In genomic region chr2:117091026-117091425, GRCh38 we compare ENCODE assay signal across 29 cellular contexts.
"Had no signal": no experiment of that assay in that cellular context is flagged by ENCODE, and none has a peak within 500 bp of the region (broad histone marks: within the 10 kb centered on the region; RNA-seq: fewer than 3 reads in every experiment).

No MANE protein-coding gene starts in this region.

- H3K27ac ChIP-seq: ascending aorta, breast epithelium, cardiac muscle cell, colonic mucosa, WERI-Rb-1 had no signal

- H3K27me3 ChIP-seq: ascending aorta, breast epithelium, cardiac muscle cell, colonic mucosa had no signal

- H3K4me1 ChIP-seq: ascending aorta, breast epithelium, colonic mucosa had no signal

- H3K9me3 Mint-ChIP-seq: activated B cell treated with CpG ODN at 0.5 μM for 24 hours; activated naive CD4-positive, alpha-beta T cell treated with anti-CD3 and anti-CD28 coated beads, Interleukin-2, amount 10 ng/mL, durations not matched to agents 7 days and 5 days; activated T-helper 17 cell treated with anti-CD3 and anti-CD28 coated beads, Interleukin-2, amount 50 U/mL, for 72 hours had no signal

- H3K36me3 Mint-ChIP-seq: activated naive CD4-positive, alpha-beta T cell treated with anti-CD3 and anti-CD28 coated beads, Interleukin-2, amount 10 ng/mL, durations not matched to agents 7 days and 5 days; activated naive CD4-positive, alpha-beta T cell treated with anti-CD3 and anti-CD28 coated beads, Interleukin-2, amount 50 U/mL, for 72 hours; activated naive CD8-positive, alpha-beta T cell treated with anti-CD3 and anti-CD28 coated beads, Interleukin-2, amount 10 ng/mL, durations not matched to agents 7 days and 5 days; brain; T-cell had no signal

- ATAC-seq: activated CD4-positive, CD25-positive, alpha-beta regulatory T cell treated with anti-CD3 and anti-CD28 coated beads, Interleukin-2, amount 50 U/mL, for 24 hours; activated CD8-positive, alpha-beta T cell treated with anti-CD3 and anti-CD28 coated beads for 36 hours; activated naive CD4-positive, alpha-beta T cell treated with anti-CD3 and anti-CD28 coated beads, Interleukin-2, amount 50 U/mL, for 72 hours; activated T-cell treated with anti-CD3 and anti-CD28 coated beads, Interleukin-2, amount 50 U/mL, for 4 hours; activated T-helper 17 cell treated with anti-CD3 and anti-CD28 coated beads, Interleukin-2, amount 50 U/mL, for 72 hours; esophagus mucosa; T-cell had no signal

- H3K9me3 ChIP-seq: ascending aorta, breast epithelium, colonic mucosa had no signal

- H3K27ac Mint-ChIP-seq: activated B cell treated with CpG ODN at 0.5 μM for 24 hours; activated CD8-positive, alpha-beta T cell treated with anti-CD3 and anti-CD28 coated beads for 36 hours; activated naive CD4-positive, alpha-beta T cell treated with anti-CD3 and anti-CD28 coated beads, Interleukin-2, amount 10 ng/mL, durations not matched to agents 7 days and 5 days; activated naive CD4-positive, alpha-beta T cell treated with anti-CD3 and anti-CD28 coated beads, Interleukin-2, amount 50 U/mL, for 72 hours; activated naive CD8-positive, alpha-beta T cell treated with anti-CD3 and anti-CD28 coated beads, Interleukin-2, amount 10 ng/mL, durations not matched to agents 7 days and 5 days; activated T-helper 17 cell treated with anti-CD3 and anti-CD28 coated beads, Interleukin-2, amount 50 U/mL, for 72 hours; T-cell; T-helper 1 cell treated with Interleukin-12 subunit alpha and Interleukin-12 subunit beta and Interleukin-4 antibody, amounts not matched to agents 30 μg/mL and 1 μg/mL, for 36 hours had no signal

- H3K36me3 ChIP-seq: ascending aorta, breast epithelium, cardiac muscle cell, colonic mucosa, WERI-Rb-1 had no signal

- H3K4me3 Mint-ChIP-seq: activated B cell treated with CpG ODN at 0.5 μM for 24 hours; activated CD8-positive, alpha-beta T cell treated with anti-CD3 and anti-CD28 coated beads for 36 hours; activated naive CD4-positive, alpha-beta T cell treated with anti-CD3 and anti-CD28 coated beads, Interleukin-2, amount 10 ng/mL, durations not matched to agents 7 days and 5 days; activated naive CD8-positive, alpha-beta T cell treated with anti-CD3 and anti-CD28 coated beads, Interleukin-2, amount 10 ng/mL, durations not matched to agents 7 days and 5 days; activated T-cell treated with anti-CD3 and anti-CD28 coated beads, Interleukin-2, amount 50 U/mL, for 4 hours; activated T-helper 17 cell treated with anti-CD3 and anti-CD28 coated beads, Interleukin-2, amount 50 U/mL, for 72 hours; brain; T-cell; T-helper 1 cell treated with Interleukin-12 subunit alpha and Interleukin-12 subunit beta and Interleukin-4 antibody, amounts not matched to agents 30 μg/mL and 1 μg/mL, for 36 hours had no signal

- H3K4me3 ChIP-seq: ascending aorta, breast epithelium, cardiac muscle cell, colonic mucosa had no signal

- DNase-seq: activated B cell treated with CpG ODN at 0.5 μM for 24 hours; activated CD4-positive, alpha-beta T cell treated with anti-CD3 and anti-CD28 coated beads for 48 hours; activated CD4-positive, alpha-beta T cell treated with anti-CD3 and anti-CD28 coated beads, Interleukin-2, amount 50 U/mL, for 1 hour; activated CD4-positive, alpha-beta T cell treated with anti-CD3 and anti-CD28 coated beads, Interleukin-2, amount 50 U/mL, for 48 hours; activated CD8-positive, alpha-beta memory T cell treated with anti-CD3 and anti-CD28 coated beads for 24 hours; activated CD8-positive, alpha-beta T cell treated with anti-CD3 and anti-CD28 coated beads for 36 hours; activated gamma-delta T cell; activated naive CD4-positive, alpha-beta T cell; activated naive CD4-positive, alpha-beta T cell treated with anti-CD3 and anti-CD28 coated beads, Interleukin-2, amount 10 ng/mL, durations not matched to agents 7 days and 5 days; activated naive CD8-positive, alpha-beta T cell treated with anti-CD3 and anti-CD28 coated beads, Interleukin-2, amount 10 ng/mL, durations not matched to agents 7 days and 5 days; activated T-cell treated with anti-CD3 and anti-CD28 coated beads, Interleukin-2, amount 50 U/mL, for 4 hours; central memory CD4-positive, alpha-beta T cell; cerebellar nuclear complex; colonic mucosa; effector CD8-positive, alpha-beta T cell; foreskin fibroblast; SW 1271; T-cell; T1000; WERI-Rb-1 had no signal

- H3K27me3 Mint-ChIP-seq: activated B cell treated with CpG ODN at 0.5 μM for 24 hours; activated CD8-positive, alpha-beta T cell treated with anti-CD3 and anti-CD28 coated beads for 36 hours; activated naive CD4-positive, alpha-beta T cell treated with anti-CD3 and anti-CD28 coated beads, Interleukin-2, amount 10 ng/mL, durations not matched to agents 7 days and 5 days; activated naive CD8-positive, alpha-beta T cell treated with anti-CD3 and anti-CD28 coated beads, Interleukin-2, amount 10 ng/mL, durations not matched to agents 7 days and 5 days; activated T-helper 17 cell treated with anti-CD3 and anti-CD28 coated beads, Interleukin-2, amount 50 U/mL, for 72 hours; T-cell had no signal

- H3K4me1 Mint-ChIP-seq: activated B cell treated with CpG ODN at 0.5 μM for 24 hours; activated naive CD4-positive, alpha-beta T cell treated with anti-CD3 and anti-CD28 coated beads, Interleukin-2, amount 10 ng/mL, durations not matched to agents 7 days and 5 days; activated naive CD8-positive, alpha-beta T cell treated with anti-CD3 and anti-CD28 coated beads, Interleukin-2, amount 10 ng/mL, durations not matched to agents 7 days and 5 days; activated T-helper 17 cell treated with anti-CD3 and anti-CD28 coated beads, Interleukin-2, amount 50 U/mL, for 72 hours; T-cell had no signal
